Comparison of ENCODE assay signal across 14 cellular contexts in genomic region chrX:1334854-1335253, GRCh38. TPM values are rescaled to one million over a fixed set of nuclear protein-coding genes. Genes with fewer than 3 reads are reported as not detected.
"Had no signal": no experiment of that assay in that cellular context is flagged by ENCODE, and none has a peak within 500 bp of the region (broad histone marks: within the 10 kb centered on the region; RNA-seq: fewer than 3 reads in every experiment).

No MANE protein-coding gene starts in this region.

- H3K36me3 ChIP-seq: breast epithelium, esophagus muscularis mucosa, upper lobe of right lung had no signal

- DNase-seq: activated CD4-positive, alpha-beta T cell treated with anti-CD3 and anti-CD28 coated beads for 48 hours; activated effector memory CD4-positive, alpha-beta T cell treated with Interleukin-2 at 50 U/mL for 16 hours; activated T-cell treated with anti-CD3 and anti-CD28 coated beads, Interleukin-2, amount 50 U/mL, for 24 hours; mammary epithelial cell; stimulated activated CD4-positive, alpha-beta T cell treated with anti-CD3 and anti-CD28 coated beads, Interleukin-12 subunit alpha, Interleukin-12 subunit beta, amount 100 ng/mL, for 4 hours; stimulated activated naive CD4-positive, alpha-beta T cell; substantia nigra; T-cell; upper lobe of right lung had no signal

- ATAC-seq: T-cell had no signal

- H3K27ac Mint-ChIP-seq: activated naive CD8-positive, alpha-beta T cell; activated T-cell treated with anti-CD3 and anti-CD28 coated beads, Interleukin-2, amount 50 U/mL, for 24 hours; nephron; T-cell had no signal

- H3K4me3 Mint-ChIP-seq: activated naive CD8-positive, alpha-beta T cell; activated T-cell treated with anti-CD3 and anti-CD28 coated beads, Interleukin-2, amount 50 U/mL, for 24 hours; nephron; T-cell had no signal

- FAIRE-seq: endometrium had no signal

- H3K4me3 ChIP-seq: breast epithelium, esophagus muscularis mucosa, upper lobe of right lung had no signal

- H3K9me3 ChIP-seq: upper lobe of right lung had no signal

- H3K27me3 ChIP-seq: upper lobe of right lung had no signal

- H3K4me1 ChIP-seq: breast epithelium, upper lobe of right lung had no signal

- H3K27ac ChIP-seq: breast epithelium, esophagus muscularis mucosa, upper lobe of right lung had no signal

- H3K36me3 Mint-ChIP-seq: T-cell had no signal

RNA-seq across cellular contexts. Expression of gene IL3RA, which starts 1.7 kb away (rescaled TPM):
- polyA plus RNA-seq: mammary epithelial cell had no signal
